ENCODE assay signal across 1 cellular context in genomic region chr11:57379732-57380131, GRCh38.
TF ChIP-seq lines count a peak whose summit lies in the region.

No MANE protein-coding gene starts in this region.

TF ChIP-seq in K562, 482 proteins besides CTCF, POLR2A, EP300 and RAD21 (continued from another document and continues in another):
- TF ChIP-seq AFF1 (IDR thresholded peaks at IDR 0.05; ENCODE audit: low read depth in 1 of 2, partially characterized antibody in 2 of 2) (peak in 1 of 2 experiments; percentile 94), NFYB (IDR thresholded peaks at IDR 0.05; ENCODE audit: extremely low read depth, insufficient read length) (no peak), ZBTB43 (CRISPR knock-in tag; IDR thresholded peaks at IDR 0.05) (0 out of 2 replicates have a peak, but pooled peaks have one; percentile 34), ZNF318 (IDR thresholded peaks at IDR 0.05; ENCODE audit: borderline replicate concordance in 1 of 2, low read depth in 1 of 2) (no peak), KLF1 (tag; IDR thresholded peaks at IDR 0.05) (no peak), U2AF1 (optimal IDR thresholded peaks at IDR 0.05; ENCODE audit: low read depth, low read length) (no peak), MYC (IDR thresholded peaks at IDR 0.05; ENCODE audit: low read depth, low read length) (no peak), MYC (CRISPR knock-in tag; IDR thresholded peaks at IDR 0.05; ENCODE audit: borderline replicate concordance, low read depth) (no peak), KDM1A (IDR thresholded peaks at IDR 0.05) (no peak), SMARCA5 (IDR thresholded peaks at IDR 0.05) (no peak), TEAD4 (IDR thresholded peaks at IDR 0.05; ENCODE audit: low read length) (peak; percentile 58), TEAD4 (CRISPR knock-in tag; IDR thresholded peaks at IDR 0.05; ENCODE audit: borderline replicate concordance) (no peak), ZBTB7A (IDR thresholded peaks at IDR 0.05; ENCODE audit: borderline replicate concordance, control insufficient read depth, low read depth, low read length) (no peak), PHF20 (IDR thresholded peaks at IDR 0.05; ENCODE audit: partially characterized antibody) (no peak), HNRNPK (IDR thresholded peaks at IDR 0.05; ENCODE audit: low read depth, low read length, poor library complexity, severe bottlenecking) (no peak), IRF2 (CRISPR knock-in tag; IDR thresholded peaks at IDR 0.05) (no peak), PTTG1 (tag; IDR thresholded peaks at IDR 0.05; ENCODE audit: low read depth) (no peak), TOE1 (IDR thresholded peaks at IDR 0.05; ENCODE audit: borderline replicate concordance) (no peak), TOE1 (CRISPR knock-in tag; IDR thresholded peaks at IDR 0.05; ENCODE audit: borderline replicate concordance, low read depth) (0 out of 2 replicates have a peak, but pooled peaks have one; percentile 50), FOXJ3 (CRISPR knock-in tag; IDR thresholded peaks at IDR 0.05) (no peak), ZFPM2 (CRISPR knock-in tag; IDR thresholded peaks at IDR 0.05) (no peak), RAD51 (IDR thresholded peaks at IDR 0.05; ENCODE audit: borderline replicate concordance, low read depth) (no peak), MNT (conservative IDR thresholded peaks at IDR 0.05) (peak; percentile 44 to 64; a peak in 3 of 4 replicates), HMG20B (CRISPR knock-in tag; IDR thresholded peaks at IDR 0.05) (no peak), PHF8 (IDR thresholded peaks at IDR 0.05; ENCODE audit: borderline replicate concordance, low read length) (no peak), GABPB1 (CRISPR knock-in tag; IDR thresholded peaks at IDR 0.05) (no peak), NR2F6 (CRISPR knock-in tag; IDR thresholded peaks at IDR 0.05) (no peak), KAT7 (CRISPR knock-in tag; IDR thresholded peaks at IDR 0.05; ENCODE audit: borderline replicate concordance) (no peak), ZNF436 (CRISPR knock-in tag; IDR thresholded peaks at IDR 0.05) (no peak), ZFP91 (CRISPR knock-in tag; IDR thresholded peaks at IDR 0.05) (no peak), ZNF165 (CRISPR knock-in tag; IDR thresholded peaks at IDR 0.05; ENCODE audit: borderline replicate concordance) (no peak), NFRKB (IDR thresholded peaks at IDR 0.05; ENCODE audit: low read depth) (no peak), CC2D1A (IDR thresholded peaks at IDR 0.05) (no peak), MTA1 (IDR thresholded peaks at IDR 0.05; ENCODE audit: borderline replicate concordance) (no peak), POLR2AphosphoS2 (IDR thresholded peaks at IDR 0.05; ENCODE audit: low read length) (no peak), STAT5B (CRISPR knock-in tag; IDR thresholded peaks at IDR 0.05) (no peak), XRCC4 (IDR thresholded peaks at IDR 0.05; ENCODE audit: extremely low read depth, insufficient read depth, insufficient read length) (no peak), CGGBP1 (CRISPR knock-in tag; IDR thresholded peaks at IDR 0.05) (no peak), ZNF778 (CRISPR knock-in tag; IDR thresholded peaks at IDR 0.05) (no peak), ID3 (CRISPR knock-in tag; IDR thresholded peaks at IDR 0.05) (no peak), ID3 (tag; IDR thresholded peaks at IDR 0.05) (no peak), HNRNPL (IDR thresholded peaks at IDR 0.05; ENCODE audit: low read depth, low read length) (no peak), ZBTB1 (CRISPR knock-in tag; IDR thresholded peaks at IDR 0.05; ENCODE audit: borderline replicate concordance, low read depth) (no peak), HNRNPH1 (optimal IDR thresholded peaks at IDR 0.05; ENCODE audit: low read depth, low read length) (no peak), ZNF12 (CRISPR knock-in tag; IDR thresholded peaks at IDR 0.05) (no peak), CHD2 (IDR thresholded peaks at IDR 0.05; ENCODE audit: low read depth, low read length) (no peak), TAF15 (IDR thresholded peaks at IDR 0.05; ENCODE audit: low read depth, low read length) (no peak), KDM4B (IDR thresholded peaks at IDR 0.05; ENCODE audit: borderline replicate concordance in 2 of 2, low read depth in 1 of 2) (no peak), KDM5B (IDR thresholded peaks at IDR 0.05; ENCODE audit: insufficient replicate concordance, low read depth, low read length) (no peak)
